1 cellular context compared by ENCODE assay signal in genomic region chr9:133352635-133353340, GRCh38.
A peak's percentile ranks its signal among the peaks of the same experiment; 100 is the strongest.
TF ChIP-seq lines count a peak whose summit lies in the region.

No MANE protein-coding gene starts in this region.

TF ChIP-seq in SK-N-SH, 30 proteins besides CTCF, POLR2A, EP300 and RAD21 (continued from another document):
- TF ChIP-seq, protein P1, sequence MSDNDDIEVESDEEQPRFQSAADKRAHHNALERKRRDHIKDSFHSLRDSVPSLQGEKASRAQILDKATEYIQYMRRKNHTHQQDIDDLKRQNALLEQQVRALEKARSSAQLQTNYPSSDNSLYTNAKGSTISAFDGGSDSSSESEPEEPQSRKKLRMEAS (IDR thresholded peaks at IDR 0.05; ENCODE audit: low read depth), result no peak
- TF ChIP-seq CHD2 (IDR thresholded peaks at IDR 0.05; ENCODE audit: low read length, partially characterized antibody) (no peak), REST (IDR thresholded peaks at IDR 0.05; ENCODE audit: low read depth, low read length) (no peak), TCF12 (IDR thresholded peaks at IDR 0.05) (no peak), POLR2AphosphoS5 (IDR thresholded peaks at IDR 0.05; ENCODE audit: low read depth, low read length) (peak; percentile 12; the same call in 1 of the 2 replicates), TEAD4 (IDR thresholded peaks at IDR 0.05; ENCODE audit: borderline replicate concordance, insufficient read depth) (no peak)
